Comparison of ENCODE assay signal across 1 cellular context in the genomic region with DNA sequence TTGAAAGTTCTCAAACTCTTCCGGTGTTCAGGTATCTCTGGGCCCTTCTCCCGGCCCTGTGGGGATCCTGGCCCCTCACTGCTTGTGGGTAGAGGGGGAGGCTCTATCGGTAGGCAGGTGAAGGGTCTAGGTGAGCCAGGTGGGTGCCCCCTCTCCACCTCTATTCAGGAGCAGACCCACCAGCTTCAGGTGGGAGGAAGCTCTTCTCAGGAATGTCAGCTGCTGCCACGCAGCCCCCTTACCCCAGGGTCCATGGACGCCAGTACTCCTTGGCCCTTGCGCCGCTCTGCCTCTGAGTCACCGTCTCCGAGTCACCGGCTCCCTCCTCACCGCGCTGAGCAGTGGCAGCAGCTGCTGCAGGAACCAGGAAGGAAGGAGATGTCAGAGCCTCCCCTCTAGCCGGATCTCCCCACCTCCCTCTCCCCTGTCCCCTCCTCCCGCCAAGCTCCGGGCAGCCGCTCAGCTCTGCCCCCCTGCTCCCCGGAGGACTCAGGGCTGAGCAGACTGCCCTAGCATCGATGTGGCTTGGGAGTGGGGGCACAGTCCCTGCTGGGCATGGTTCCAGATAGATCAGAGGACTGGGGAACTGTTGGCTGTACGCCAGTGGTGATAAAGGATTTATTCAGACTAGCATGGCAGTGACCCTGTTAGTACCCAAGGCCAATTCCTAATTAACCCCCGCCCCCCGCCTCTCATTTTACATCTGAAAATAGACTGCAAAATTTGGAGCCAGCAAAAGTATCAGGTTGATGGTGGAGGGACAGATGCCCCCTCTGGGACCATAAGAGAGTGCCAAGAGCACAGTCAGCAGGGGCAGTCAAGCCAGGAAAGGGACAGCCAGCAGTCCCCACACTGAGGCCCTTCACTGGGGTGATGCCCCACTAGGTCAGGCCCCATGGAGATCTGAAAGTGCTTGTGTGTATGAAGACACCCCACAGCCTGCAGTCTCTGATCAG.
A peak's percentile ranks its signal among the peaks of the same experiment; 100 is the strongest.
TF ChIP-seq lines count a peak whose summit lies in the region.

TSS of gene OSBPL7 (minus strand) at position 371 of the 956 bp plus-strand sequence. CDS start 1,516 bp downstream, outside the sequence.

TF ChIP-seq in HepG2, 621 proteins besides CTCF, POLR2A, EP300 and RAD21 (continued from another document and continues in another):
- TF ChIP-seq, protein P1, sequence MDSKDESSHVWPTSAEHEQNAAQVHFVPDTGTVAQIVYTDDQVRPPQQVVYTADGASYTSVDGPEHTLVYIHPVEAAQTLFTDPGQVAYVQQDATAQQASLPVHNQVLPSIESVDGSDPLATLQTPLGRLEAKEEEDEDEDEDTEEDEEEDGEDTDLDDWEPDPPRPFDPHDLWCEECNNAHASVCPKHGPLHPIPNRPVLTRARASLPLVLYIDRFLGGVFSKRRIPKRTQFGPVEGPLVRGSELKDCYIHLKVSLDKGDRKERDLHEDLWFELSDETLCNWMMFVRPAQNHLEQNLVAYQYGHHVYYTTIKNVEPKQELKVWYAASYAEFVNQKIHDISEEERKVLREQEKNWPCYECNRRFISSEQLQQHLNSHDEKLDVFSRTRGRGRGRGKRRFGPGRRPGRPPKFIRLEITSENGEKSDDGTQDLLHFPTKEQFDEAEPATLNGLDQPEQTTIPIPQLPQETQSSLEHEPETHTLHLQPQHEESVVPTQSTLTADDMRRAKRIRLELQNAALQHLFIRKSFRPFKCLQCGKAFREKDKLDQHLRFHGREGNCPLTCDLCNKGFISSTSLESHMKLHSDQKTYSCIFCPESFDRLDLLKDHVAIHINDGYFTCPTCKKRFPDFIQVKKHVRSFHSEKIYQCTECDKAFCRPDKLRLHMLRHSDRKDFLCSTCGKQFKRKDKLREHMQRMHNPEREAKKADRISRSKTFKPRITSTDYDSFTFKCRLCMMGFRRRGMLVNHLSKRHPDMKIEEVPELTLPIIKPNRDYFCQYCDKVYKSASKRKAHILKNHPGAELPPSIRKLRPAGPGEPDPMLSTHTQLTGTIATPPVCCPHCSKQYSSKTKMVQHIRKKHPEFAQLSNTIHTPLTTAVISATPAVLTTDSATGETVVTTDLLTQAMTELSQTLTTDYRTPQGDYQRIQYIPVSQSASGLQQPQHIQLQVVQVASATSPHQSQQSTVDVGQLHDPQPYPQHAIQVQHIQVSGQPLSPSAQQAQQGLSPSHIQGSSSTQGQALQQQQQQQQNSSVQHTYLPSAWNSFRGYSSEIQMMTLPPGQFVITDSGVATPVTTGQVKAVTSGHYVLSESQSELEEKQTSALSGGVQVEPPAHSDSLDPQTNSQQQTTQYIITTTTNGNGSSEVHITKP (CRISPR knock-in tag; IDR thresholded peaks at IDR 0.05; ENCODE audit: low read depth) = peak; percentile 62; the same call in 1 of the 2 replicates
- TF ChIP-seq U2AF2 (IDR thresholded peaks at IDR 0.05; ENCODE audit: low read depth, low read length) = no peak
- no peak for TF ChIP-seq USF2 (IDR thresholded peaks at IDR 0.05; ENCODE audit: low read depth, low read length)
- no peak for TF ChIP-seq USF2 (CRISPR knock-in tag; IDR thresholded peaks at IDR 0.05; ENCODE audit: borderline replicate concordance)
- TF ChIP-seq, protein P2, sequence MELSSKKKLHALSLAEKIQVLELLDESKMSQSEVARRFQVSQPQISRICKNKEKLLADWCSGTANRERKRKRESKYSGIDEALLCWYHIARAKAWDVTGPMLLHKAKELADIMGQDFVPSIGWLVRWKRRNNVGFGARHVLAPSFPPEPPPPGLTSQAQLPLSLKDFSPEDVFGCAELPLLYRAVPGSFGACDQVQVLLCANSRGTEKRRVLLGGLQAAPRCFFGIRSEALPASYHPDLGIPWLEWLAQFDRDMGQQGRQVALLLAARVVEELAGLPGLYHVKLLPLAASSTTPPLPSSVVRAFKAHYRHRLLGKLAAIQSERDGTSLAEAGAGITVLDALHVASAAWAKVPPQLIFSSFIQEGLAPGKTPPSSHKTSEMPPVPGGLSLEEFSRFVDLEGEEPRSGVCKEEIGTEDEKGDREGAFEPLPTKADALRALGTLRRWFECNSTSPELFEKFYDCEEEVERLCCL (CRISPR knock-in tag; IDR thresholded peaks at IDR 0.05; ENCODE audit: borderline replicate concordance) = no peak
- no peak for TF ChIP-seq PHF5A (CRISPR knock-in tag; IDR thresholded peaks at IDR 0.05; ENCODE audit: low read depth, unreplicated experiment)
- no peak for TF ChIP-seq ZMAT3 (CRISPR knock-in tag; conservative IDR thresholded peaks at IDR 0.05)
- TF ChIP-seq CHD4 (IDR thresholded peaks at IDR 0.05; ENCODE audit: borderline replicate concordance, low read length) = no peak
- TF ChIP-seq ZNF350 (CRISPR knock-in tag; IDR thresholded peaks at IDR 0.05; ENCODE audit: borderline replicate concordance, low read depth) = 0 out of 2 replicates have a peak, but pooled peaks have one; percentile 14
- no peak for TF ChIP-seq ZNF672 (CRISPR knock-in tag; IDR thresholded peaks at IDR 0.05)
- no peak for TF ChIP-seq JUNB (CRISPR knock-in tag; IDR thresholded peaks at IDR 0.05; ENCODE audit: borderline replicate concordance)
- peak; percentile 59; the same call in 1 of the 2 replicates for TF ChIP-seq AKAP8 (CRISPR knock-in tag; IDR thresholded peaks at IDR 0.05)
- TF ChIP-seq ADNP (CRISPR knock-in tag; IDR thresholded peaks at IDR 0.05) = no peak
- TF ChIP-seq, protein P3, sequence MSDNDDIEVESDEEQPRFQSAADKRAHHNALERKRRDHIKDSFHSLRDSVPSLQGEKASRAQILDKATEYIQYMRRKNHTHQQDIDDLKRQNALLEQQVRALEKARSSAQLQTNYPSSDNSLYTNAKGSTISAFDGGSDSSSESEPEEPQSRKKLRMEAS (IDR thresholded peaks at IDR 0.05) = peak; percentile 58; the same call in 1 of the 2 replicates
- TF ChIP-seq MTA1 (CRISPR knock-in tag; IDR thresholded peaks at IDR 0.05; ENCODE audit: borderline replicate concordance) = 0 out of 2 replicates have a peak, but pooled peaks have one; percentile 29
- TF ChIP-seq PLRG1 (conservative IDR thresholded peaks at IDR 0.05) = no peak
- TF ChIP-seq, protein P4, sequence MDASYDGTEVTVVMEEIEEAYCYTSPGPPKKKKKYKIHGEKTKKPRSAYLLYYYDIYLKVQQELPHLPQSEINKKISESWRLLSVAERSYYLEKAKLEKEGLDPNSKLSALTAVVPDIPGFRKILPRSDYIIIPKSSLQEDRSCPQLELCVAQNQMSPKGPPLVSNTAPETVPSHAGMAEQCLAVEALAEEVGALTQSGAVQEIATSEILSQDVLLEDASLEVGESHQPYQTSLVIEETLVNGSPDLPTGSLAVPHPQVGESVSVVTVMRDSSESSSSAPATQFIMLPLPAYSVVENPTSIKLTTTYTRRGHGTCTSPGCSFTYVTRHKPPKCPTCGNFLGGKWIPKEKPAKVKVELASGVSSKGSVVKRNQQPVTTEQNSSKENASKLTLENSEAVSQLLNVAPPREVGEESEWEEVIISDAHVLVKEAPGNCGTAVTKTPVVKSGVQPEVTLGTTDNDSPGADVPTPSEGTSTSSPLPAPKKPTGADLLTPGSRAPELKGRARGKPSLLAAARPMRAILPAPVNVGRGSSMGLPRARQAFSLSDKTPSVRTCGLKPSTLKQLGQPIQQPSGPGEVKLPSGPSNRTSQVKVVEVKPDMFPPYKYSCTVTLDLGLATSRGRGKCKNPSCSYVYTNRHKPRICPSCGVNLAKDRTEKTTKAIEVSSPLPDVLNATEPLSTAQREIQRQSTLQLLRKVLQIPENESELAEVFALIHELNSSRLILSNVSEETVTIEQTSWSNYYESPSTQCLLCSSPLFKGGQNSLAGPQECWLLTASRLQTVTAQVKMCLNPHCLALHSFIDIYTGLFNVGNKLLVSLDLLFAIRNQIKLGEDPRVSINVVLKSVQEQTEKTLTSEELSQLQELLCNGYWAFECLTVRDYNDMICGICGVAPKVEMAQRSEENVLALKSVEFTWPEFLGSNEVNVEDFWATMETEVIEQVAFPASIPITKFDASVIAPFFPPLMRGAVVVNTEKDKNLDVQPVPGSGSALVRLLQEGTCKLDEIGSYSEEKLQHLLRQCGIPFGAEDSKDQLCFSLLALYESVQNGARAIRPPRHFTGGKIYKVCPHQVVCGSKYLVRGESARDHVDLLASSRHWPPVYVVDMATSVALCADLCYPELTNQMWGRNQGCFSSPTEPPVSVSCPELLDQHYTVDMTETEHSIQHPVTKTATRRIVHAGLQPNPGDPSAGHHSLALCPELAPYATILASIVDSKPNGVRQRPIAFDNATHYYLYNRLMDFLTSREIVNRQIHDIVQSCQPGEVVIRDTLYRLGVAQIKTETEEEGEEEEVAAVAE (CRISPR knock-in tag; IDR thresholded peaks at IDR 0.05; ENCODE audit: borderline replicate concordance) = peak; percentile 44; the same call in 1 of the 2 replicates
- no peak for TF ChIP-seq AFF4 (CRISPR knock-in tag; IDR thresholded peaks at IDR 0.05)
- TF ChIP-seq GATA4 (IDR thresholded peaks at IDR 0.05; ENCODE audit: borderline replicate concordance, low read depth) = 0 out of 2 replicates have a peak, but pooled peaks have one; percentile 39
- TF ChIP-seq ZNF788 (CRISPR knock-in tag; IDR thresholded peaks at IDR 0.05; ENCODE audit: borderline replicate concordance) = peak; percentile 91; the same call in 1 of the 2 replicates
- TF ChIP-seq ZBTB7A (CRISPR knock-in tag; IDR thresholded peaks at IDR 0.05) = peak; percentile 62
- TF ChIP-seq STAT6 (CRISPR knock-in tag; IDR thresholded peaks at IDR 0.05; ENCODE audit: borderline replicate concordance) = no peak
- TF ChIP-seq ZNF335 (CRISPR knock-in tag; IDR thresholded peaks at IDR 0.05) = peak; percentile 53; the same call in 1 of the 2 replicates
- TF ChIP-seq SYNCRIP (IDR thresholded peaks at IDR 0.05; ENCODE audit: insufficient read depth, low read depth, low read length) = no peak
